Comparison of ENCODE assay signal across 3 cellular contexts in genomic region chr2:182088681-182089333, GRCh38.
TF ChIP-seq lines count a peak whose summit lies in the region.

No MANE protein-coding gene starts in this region.

TF ChIP-seq in SK-N-SH treated with all-trans-retinoic acid at 6 μM for 48 hours, 23 proteins besides CTCF, POLR2A, EP300 and RAD21 (continued from another document):
- TF ChIP-seq, protein P1, sequence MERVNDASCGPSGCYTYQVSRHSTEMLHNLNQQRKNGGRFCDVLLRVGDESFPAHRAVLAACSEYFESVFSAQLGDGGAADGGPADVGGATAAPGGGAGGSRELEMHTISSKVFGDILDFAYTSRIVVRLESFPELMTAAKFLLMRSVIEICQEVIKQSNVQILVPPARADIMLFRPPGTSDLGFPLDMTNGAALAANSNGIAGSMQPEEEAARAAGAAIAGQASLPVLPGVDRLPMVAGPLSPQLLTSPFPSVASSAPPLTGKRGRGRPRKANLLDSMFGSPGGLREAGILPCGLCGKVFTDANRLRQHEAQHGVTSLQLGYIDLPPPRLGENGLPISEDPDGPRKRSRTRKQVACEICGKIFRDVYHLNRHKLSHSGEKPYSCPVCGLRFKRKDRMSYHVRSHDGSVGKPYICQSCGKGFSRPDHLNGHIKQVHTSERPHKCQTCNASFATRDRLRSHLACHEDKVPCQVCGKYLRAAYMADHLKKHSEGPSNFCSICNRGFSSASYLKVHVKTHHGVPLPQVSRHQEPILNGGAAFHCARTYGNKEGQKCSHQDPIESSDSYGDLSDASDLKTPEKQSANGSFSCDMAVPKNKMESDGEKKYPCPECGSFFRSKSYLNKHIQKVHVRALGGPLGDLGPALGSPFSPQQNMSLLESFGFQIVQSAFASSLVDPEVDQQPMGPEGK (CRISPR knock-in tag; IDR thresholded peaks at IDR 0.05; ENCODE audit: borderline replicate concordance): no peak

TF ChIP-seq in SK-N-SH, 30 proteins besides CTCF, POLR2A, EP300 and RAD21 (continued from another document):
- TF ChIP-seq NRF1 (IDR thresholded peaks at IDR 0.05; ENCODE audit: low read depth, low read length): no peak
- no peak for TF ChIP-seq SMC3 (IDR thresholded peaks at IDR 0.05; ENCODE audit: low read depth, low read length)
- TF ChIP-seq JUND (IDR thresholded peaks at IDR 0.05): no peak
- TF ChIP-seq GATA2 (CRISPR knock-in tag; IDR thresholded peaks at IDR 0.05): no peak
- no peak for TF ChIP-seq EZH2phosphoT487 (IDR thresholded peaks at IDR 0.05; ENCODE audit: borderline replicate concordance, low read depth)
- no peak for TF ChIP-seq FOXJ3 (CRISPR knock-in tag; IDR thresholded peaks at IDR 0.05)
- no peak for TF ChIP-seq POLR2AphosphoS5 (IDR thresholded peaks at IDR 0.05; ENCODE audit: low read depth, low read length)
- no peak for TF ChIP-seq CHD2 (IDR thresholded peaks at IDR 0.05; ENCODE audit: low read length, partially characterized antibody)
- TF ChIP-seq ZBTB33 (IDR thresholded peaks at IDR 0.05; ENCODE audit: borderline replicate concordance, low read depth): no peak
- TF ChIP-seq, protein P2, sequence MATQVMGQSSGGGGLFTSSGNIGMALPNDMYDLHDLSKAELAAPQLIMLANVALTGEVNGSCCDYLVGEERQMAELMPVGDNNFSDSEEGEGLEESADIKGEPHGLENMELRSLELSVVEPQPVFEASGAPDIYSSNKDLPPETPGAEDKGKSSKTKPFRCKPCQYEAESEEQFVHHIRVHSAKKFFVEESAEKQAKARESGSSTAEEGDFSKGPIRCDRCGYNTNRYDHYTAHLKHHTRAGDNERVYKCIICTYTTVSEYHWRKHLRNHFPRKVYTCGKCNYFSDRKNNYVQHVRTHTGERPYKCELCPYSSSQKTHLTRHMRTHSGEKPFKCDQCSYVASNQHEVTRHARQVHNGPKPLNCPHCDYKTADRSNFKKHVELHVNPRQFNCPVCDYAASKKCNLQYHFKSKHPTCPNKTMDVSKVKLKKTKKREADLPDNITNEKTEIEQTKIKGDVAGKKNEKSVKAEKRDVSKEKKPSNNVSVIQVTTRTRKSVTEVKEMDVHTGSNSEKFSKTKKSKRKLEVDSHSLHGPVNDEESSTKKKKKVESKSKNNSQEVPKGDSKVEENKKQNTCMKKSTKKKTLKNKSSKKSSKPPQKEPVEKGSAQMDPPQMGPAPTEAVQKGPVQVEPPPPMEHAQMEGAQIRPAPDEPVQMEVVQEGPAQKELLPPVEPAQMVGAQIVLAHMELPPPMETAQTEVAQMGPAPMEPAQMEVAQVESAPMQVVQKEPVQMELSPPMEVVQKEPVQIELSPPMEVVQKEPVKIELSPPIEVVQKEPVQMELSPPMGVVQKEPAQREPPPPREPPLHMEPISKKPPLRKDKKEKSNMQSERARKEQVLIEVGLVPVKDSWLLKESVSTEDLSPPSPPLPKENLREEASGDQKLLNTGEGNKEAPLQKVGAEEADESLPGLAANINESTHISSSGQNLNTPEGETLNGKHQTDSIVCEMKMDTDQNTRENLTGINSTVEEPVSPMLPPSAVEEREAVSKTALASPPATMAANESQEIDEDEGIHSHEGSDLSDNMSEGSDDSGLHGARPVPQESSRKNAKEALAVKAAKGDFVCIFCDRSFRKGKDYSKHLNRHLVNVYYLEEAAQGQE (IDR thresholded peaks at IDR 0.05; ENCODE audit: low read depth, low read length): no peak
- TF ChIP-seq RCOR1 (IDR thresholded peaks at IDR 0.05; ENCODE audit: low read length): no peak
- TF ChIP-seq IRF3 (IDR thresholded peaks at IDR 0.05; ENCODE audit: low read depth, low read length): no peak
- no peak for TF ChIP-seq TEAD4 (IDR thresholded peaks at IDR 0.05; ENCODE audit: borderline replicate concordance, insufficient read depth)
- no peak for TF ChIP-seq RFX5 (IDR thresholded peaks at IDR 0.05; ENCODE audit: low read length)
- TF ChIP-seq FOSL2 (IDR thresholded peaks at IDR 0.05; ENCODE audit: borderline replicate concordance, low read depth): no peak

TF ChIP-seq in IMR-90, 13 proteins besides CTCF, POLR2A, EP300 and RAD21 (continued from another document):
- TF ChIP-seq ELK1 (IDR thresholded peaks at IDR 0.05; ENCODE audit: borderline replicate concordance, low read depth, low read length) (no peak), MXI1 (IDR thresholded peaks at IDR 0.05; ENCODE audit: borderline replicate concordance, low read depth, low read length) (no peak), MAZ (IDR thresholded peaks at IDR 0.05; ENCODE audit: borderline replicate concordance, low read depth, low read length) (no peak), RFX5 (IDR thresholded peaks at IDR 0.05; ENCODE audit: low read depth, low read length) (no peak), USF2 (IDR thresholded peaks at IDR 0.05; ENCODE audit: low read depth, low read length) (no peak), MAFK (IDR thresholded peaks at IDR 0.05; ENCODE audit: low read depth, low read length) (no peak), BHLHE40 (IDR thresholded peaks at IDR 0.05; ENCODE audit: low read depth, low read length) (no peak), RCOR1 (IDR thresholded peaks at IDR 0.05; ENCODE audit: insufficient replicate concordance, low read length) (no peak)
TF ChIP-seq in IMR-90: peak in this region for 0.
